18 cellular contexts compared by ENCODE assay signal in the genomic region with DNA sequence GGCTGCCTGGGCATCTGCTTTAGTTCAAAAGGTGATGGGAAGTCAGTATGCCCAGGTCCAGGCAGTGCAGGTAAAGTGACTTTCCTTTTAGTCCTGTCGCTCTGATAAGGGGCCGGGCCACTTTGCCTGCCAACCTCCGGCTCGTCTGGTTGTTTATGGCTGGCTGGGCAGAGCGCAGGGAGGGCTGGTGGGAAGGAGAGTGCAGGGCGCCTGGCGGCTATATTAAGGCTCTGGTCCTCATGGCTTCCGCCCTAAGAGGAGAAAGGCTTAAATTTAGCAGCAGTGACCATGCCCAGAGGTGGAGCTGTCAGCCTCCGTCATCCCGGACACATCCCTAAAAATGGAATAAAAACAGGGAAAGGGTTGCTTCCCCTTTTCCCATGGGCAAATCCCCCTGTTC. TPM values are rescaled to one million over a fixed set of nuclear protein-coding genes. Genes with fewer than 3 reads are reported as not detected.
"Had no signal": no experiment of that assay in that cellular context is flagged by ENCODE, and none has a peak within 500 bp of the region (broad histone marks: within the 10 kb centered on the region; RNA-seq: fewer than 3 reads in every experiment).

No MANE protein-coding gene starts in this region.

- H3K4me3 ChIP-seq: breast epithelium, tibial artery had no signal

- H3K27ac ChIP-seq: breast epithelium, tibial artery had no signal

- FAIRE-seq: endometrium had no signal

- H3K9me3 ChIP-seq: breast epithelium, tibial artery had no signal

- ATAC-seq: activated CD4-positive, alpha-beta T cell treated with anti-CD3 and anti-CD28 coated beads for 36 hours; esophagus mucosa; left lobe of liver had no signal

- H3K36me3 ChIP-seq: breast epithelium, tibial artery had no signal

- H3K9me3 Mint-ChIP-seq: activated CD4-positive, alpha-beta memory T cell treated with anti-CD3 and anti-CD28 coated beads, Interleukin-2, amount 10 ng/mL, durations not matched to agents 7 days and 5 days; activated naive CD8-positive, alpha-beta T cell treated with anti-CD3 and anti-CD28 coated beads, Interleukin-2, amount 10 ng/mL, durations not matched to agents 7 days and 5 days; immature natural killer cell; memory B cell; nephron progenitor cell had no signal

- DNase-seq: activated CD4-positive, alpha-beta memory T cell treated with anti-CD3 and anti-CD28 coated beads, Interleukin-2, amount 10 ng/mL, durations not matched to agents 7 days and 5 days; activated CD4-positive, alpha-beta T cell treated with anti-CD3 and anti-CD28 coated beads for 36 hours; activated gamma-delta T cell treated with Interleukin-2 at 50 U/mL for 16 hours; activated naive CD8-positive, alpha-beta T cell treated with anti-CD3 and anti-CD28 coated beads, Interleukin-2, amount 10 ng/mL, durations not matched to agents 7 days and 5 days; activated T-cell treated with anti-CD3 and anti-CD28 coated beads, Interleukin-2, amount 50 U/mL, for 48 hours; aorta; immature natural killer cell; T1000; tibial artery had no signal

- H3K36me3 Mint-ChIP-seq: activated naive CD8-positive, alpha-beta T cell treated with anti-CD3 and anti-CD28 coated beads, Interleukin-2, amount 10 ng/mL, durations not matched to agents 7 days and 5 days; immature natural killer cell; memory B cell had no signal

- H3K27ac Mint-ChIP-seq: activated CD4-positive, alpha-beta memory T cell treated with anti-CD3 and anti-CD28 coated beads, Interleukin-2, amount 10 ng/mL, durations not matched to agents 7 days and 5 days; activated CD4-positive, alpha-beta T cell treated with anti-CD3 and anti-CD28 coated beads for 36 hours; activated naive CD8-positive, alpha-beta T cell treated with anti-CD3 and anti-CD28 coated beads, Interleukin-2, amount 10 ng/mL, durations not matched to agents 7 days and 5 days; immature natural killer cell; memory B cell had no signal

- H3K4me1 ChIP-seq: breast epithelium, tibial artery had no signal

RNA-seq across cellular contexts. Expression of a gene that starts 14.6 kb away (rescaled TPM):
- total RNA-seq: activated CD4-positive, alpha-beta memory T cell treated with anti-CD3 and anti-CD28 coated beads, Interleukin-2, amount 10 ng/mL, durations not matched to agents 7 days and 5 days; activated CD4-positive, alpha-beta T cell treated with anti-CD3 and anti-CD28 coated beads for 36 hours; activated naive CD8-positive, alpha-beta T cell treated with anti-CD3 and anti-CD28 coated beads, Interleukin-2, amount 10 ng/mL, durations not matched to agents 7 days and 5 days; esophagus mucosa; glomerular endothelial cell had no signal
- polyA plus RNA-seq: immature natural killer cell had no signal

RNA-seq across cellular contexts. Expression of a gene that starts 33.8 kb away (rescaled TPM):
- total RNA-seq: activated CD4-positive, alpha-beta memory T cell treated with anti-CD3 and anti-CD28 coated beads, Interleukin-2, amount 10 ng/mL, durations not matched to agents 7 days and 5 days; activated CD4-positive, alpha-beta T cell treated with anti-CD3 and anti-CD28 coated beads for 36 hours; activated naive CD8-positive, alpha-beta T cell treated with anti-CD3 and anti-CD28 coated beads, Interleukin-2, amount 10 ng/mL, durations not matched to agents 7 days and 5 days; aorta; glomerular endothelial cell; left lobe of liver; omental fat pad; skeletal muscle tissue had no signal
- polyA plus RNA-seq: immature natural killer cell had no signal
